ENCODE assay signal across 19 cellular contexts in the genomic region with DNA sequence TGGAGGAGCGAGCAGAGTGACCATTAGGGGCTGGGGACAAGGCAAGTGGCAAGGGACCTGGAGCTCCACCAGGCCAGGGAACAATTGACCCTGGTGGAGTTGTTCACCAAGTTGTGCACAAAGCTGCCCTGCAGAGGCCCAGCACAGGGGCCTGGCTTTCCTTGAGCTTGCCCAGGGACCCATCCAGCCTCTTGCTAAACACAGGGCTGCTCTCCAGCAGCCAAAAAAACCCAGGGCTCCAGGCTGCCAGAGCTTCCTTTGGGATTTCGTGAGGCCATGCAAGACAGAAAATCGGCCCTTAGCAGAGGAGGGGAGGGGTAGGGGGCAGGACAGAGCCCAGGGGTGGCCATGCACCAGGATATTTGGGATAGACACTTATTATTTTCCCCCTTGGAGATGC. TPM values are rescaled to one million over a fixed set of nuclear protein-coding genes. Genes with fewer than 3 reads are reported as not detected.
A peak's percentile ranks its signal among the peaks of the same experiment; 100 is the strongest.
DNase-seq lines count a peak whose midpoint lies in the region; ATAC-seq and TF ChIP-seq lines count a peak whose summit lies in the region.
"Had no signal": no experiment of that assay in that cellular context is flagged by ENCODE, and none has a peak within 500 bp of the region (broad histone marks: within the 10 kb centered on the region; RNA-seq: fewer than 3 reads in every experiment).

No MANE protein-coding gene starts in this region.

- peak overlapping the region; percentile 86 for H3K27ac Mint-ChIP-seq in central memory CD8-positive, alpha-beta T cell (ENCODE audit: low read depth)
- H3K27ac Mint-ChIP-seq: activated B cell treated with CpG ODN at 0.5 μM for 24 hours had no signal

- no peak for TF ChIP-seq EP300 in neural cell (conservative IDR thresholded peaks at IDR 0.05; ENCODE audit: poor library complexity, severe bottlenecking)

- peaks cover 12% of the 10 kb centered on the region for H3F3A ChIP-seq in neural cell (ENCODE audit: insufficient read depth, low read length, poor library complexity, severe bottlenecking)

- no peak overlapping the region for H3K4me3 Mint-ChIP-seq in central memory CD8-positive, alpha-beta T cell
- H3K4me3 Mint-ChIP-seq: activated B cell treated with CpG ODN at 0.5 μM for 24 hours had no signal

- H3K36me3 ChIP-seq in BLaER1 = peaks cover 52% of the 10 kb centered on the region
- 0 out of 2 replicates have a peak, but pooled peaks cover 4% of the 10 kb centered on the region for H3K36me3 ChIP-seq in KMS-11 (ENCODE audit: insufficient read depth)
- no peaks in the 10 kb centered on the region for H3K36me3 ChIP-seq in neural cell (ENCODE audit: insufficient read depth, low read length)
- H3K36me3 ChIP-seq: right lobe of liver had no signal

- TF ChIP-seq CTCF in KMS-11 (conservative IDR thresholded peaks at IDR 0.05; ENCODE audit: low read depth, low read length) = no peak
- no peak for TF ChIP-seq CTCF in neural cell (IDR thresholded peaks at IDR 0.05; ENCODE audit: poor library complexity, severe bottlenecking)

- H3K4me2 ChIP-seq in BLaER1 (peak overlapping the region; percentile 84), KMS-11 (peak overlapping the region; percentile 17; the same call in 1 of the 2 replicates), neural cell (ENCODE audit: low read length) (no peak overlapping the region)

- H3K4me1 Mint-ChIP-seq in central memory CD8-positive, alpha-beta T cell = peaks cover 40% of the 10 kb centered on the region

- no peaks in the 10 kb centered on the region for H3K27me3 Mint-ChIP-seq in central memory CD8-positive, alpha-beta T cell
- H3K27me3 Mint-ChIP-seq: activated B cell treated with CpG ODN at 0.5 μM for 24 hours; IgD-negative memory B cell; stimulated activated naive CD8-positive, alpha-beta T cell treated with anti-CD3 and anti-CD28 coated beads, Interleukin-15, amount 100 ng/mL, for 72 hours had no signal

- no peaks in the 10 kb centered on the region for H3K9me3 Mint-ChIP-seq in central memory CD8-positive, alpha-beta T cell
- H3K9me3 Mint-ChIP-seq: activated B cell treated with CpG ODN at 0.5 μM for 24 hours; IgD-negative memory B cell; stimulated activated naive CD8-positive, alpha-beta T cell treated with anti-CD3 and anti-CD28 coated beads, Interleukin-15, amount 100 ng/mL, for 72 hours had no signal

- H3K27ac ChIP-seq in BLaER1 (peak overlapping the region; percentile 76), KMS-11 (no peak overlapping the region), neural cell (ENCODE audit: low read length) (peak overlapping the region; percentile 91)
- H3K27ac ChIP-seq: right lobe of liver had no signal

- H2AFZ ChIP-seq in KMS-11 (ENCODE audit: low read depth) (no peak overlapping the region), neural cell (ENCODE audit: low read depth, low read length) (no peak overlapping the region)

- H3K79me2 ChIP-seq in KMS-11 (ENCODE audit: insufficient read depth, low read depth) = peaks cover 80% of the 10 kb centered on the region
- peaks cover 56% of the 10 kb centered on the region for H3K79me2 ChIP-seq in neural cell (replicated peaks; ENCODE audit: insufficient read depth, low read length)

- no peaks in the 10 kb centered on the region for H3K9me3 ChIP-seq in BLaER1
- H3K9me3 ChIP-seq in neural cell (ENCODE audit: low read length) = no peaks in the 10 kb centered on the region
- H3K9me3 ChIP-seq: Caco-2, mucosa of descending colon, right lobe of liver had no signal

- H3K4me3 ChIP-seq in BLaER1 = no peak overlapping the region
- H3K4me3 ChIP-seq in KMS-11 (IDR thresholded peaks at IDR 0.05; ENCODE audit: insufficient read depth, low read depth, low read length) = no peak overlapping the region
- no peak overlapping the region for H3K4me3 ChIP-seq in neural cell (ENCODE audit: low read length)
- H3K4me3 ChIP-seq: mucosa of descending colon, right lobe of liver had no signal

- H3K9ac ChIP-seq in BLaER1 (no peak overlapping the region), KMS-11 (no peak overlapping the region), neural cell (ENCODE audit: low read length) (peak overlapping the region; percentile 58)

- H3K4me1 ChIP-seq in BLaER1 = peaks cover 85% of the 10 kb centered on the region
- H3K4me1 ChIP-seq in KMS-11 (ENCODE audit: low read depth, poor library complexity, severe bottlenecking) = peaks cover 47% of the 10 kb centered on the region
- H3K4me1 ChIP-seq: Caco-2 had no signal

- H4K20me1 ChIP-seq in BLaER1 = peaks cover 100% of the 10 kb centered on the region
- peaks cover 15% of the 10 kb centered on the region for H4K20me1 ChIP-seq in KMS-11 (ENCODE audit: insufficient read depth)
- H4K20me1 ChIP-seq in neural cell (ENCODE audit: insufficient read depth) = no peaks in the 10 kb centered on the region

- no peaks in the 10 kb centered on the region for H3K27me3 ChIP-seq in BLaER1
- H3K27me3 ChIP-seq in KMS-11 (ENCODE audit: insufficient read depth, low read depth) = no peaks in the 10 kb centered on the region
- H3K27me3 ChIP-seq in neural cell (ENCODE audit: insufficient read depth, low read depth, low read length) = no peaks in the 10 kb centered on the region
- H3K27me3 ChIP-seq: right lobe of liver had no signal

- no peak for ATAC-seq in central memory CD8-positive, alpha-beta T cell (replicated peaks; ENCODE audit: extremely low read depth, poor library complexity, severe bottlenecking)
- ATAC-seq in GM18861 (IDR thresholded peaks at IDR 0.05; ENCODE audit: unreplicated experiment) = no peak
- ATAC-seq: HCT116, left lobe of liver, right lobe of liver had no signal

- no peak for DNase-seq in central memory CD8-positive, alpha-beta T cell (ENCODE audit: low spot score in 2 of 2)
- DNase-seq in SKM-1 treated with dmso at 0.1 percent for 144 hours (lab: John Stamatoyannopoulos, UW; ENCODE audit: unreplicated experiment) (no peak), NCI-H187 treated with DMSO at 0.1 percent for 48 hours (lab: John Stamatoyannopoulos, UW) (no peak), NK-92 (lab: John Stamatoyannopoulos, UW; ENCODE audit: unreplicated experiment) (no peak)
- DNase-seq: activated B cell treated with CpG ODN at 0.5 μM for 24 hours, Caco-2, erythroblast, NCI-H2081, right lobe of liver, SHP77 had no signal

- no peak for TF ChIP-seq RAD21 in neural cell (conservative IDR thresholded peaks at IDR 0.05)

- H3K9me2 ChIP-seq in neural cell (ENCODE audit: insufficient read depth, low read length) = no peaks in the 10 kb centered on the region

- H3K36me3 Mint-ChIP-seq in central memory CD8-positive, alpha-beta T cell (ENCODE audit: insufficient read depth) = peaks cover 4% of the 10 kb centered on the region

TF ChIP-seq in neural cell, 6 proteins besides CTCF, POLR2A, EP300 and RAD21:
- TF ChIP-seq TAF1 (IDR thresholded peaks at IDR 0.05; ENCODE audit: low read depth) = no peak
- TF ChIP-seq SMC3 (conservative IDR thresholded peaks at IDR 0.05; ENCODE audit: poor library complexity) = no peak
- TF ChIP-seq EZH2 (IDR thresholded peaks at IDR 0.05; ENCODE audit: borderline replicate concordance, insufficient read depth, low read length, poor library complexity, severe bottlenecking) = no peak

RNA-seq across cellular contexts. Expression of gene LRP8, which starts 32.6 kb away (rescaled TPM):
- 65.8 TPM in 2 replicates for polyA plus RNA-seq in neural cell
- 97.9 and 112 TPM in 2 replicates for polyA minus RNA-seq in neural cell

RNA-seq across cellular contexts. Expression of gene MAGOH, which starts 57.0 kb away (rescaled TPM):
- 42.6 and 53.3 TPM in 2 replicates for polyA plus RNA-seq in neural cell
- polyA minus RNA-seq in neural cell = 24.3 and 35.8 TPM in 2 replicates
